In the genomic region with DNA sequence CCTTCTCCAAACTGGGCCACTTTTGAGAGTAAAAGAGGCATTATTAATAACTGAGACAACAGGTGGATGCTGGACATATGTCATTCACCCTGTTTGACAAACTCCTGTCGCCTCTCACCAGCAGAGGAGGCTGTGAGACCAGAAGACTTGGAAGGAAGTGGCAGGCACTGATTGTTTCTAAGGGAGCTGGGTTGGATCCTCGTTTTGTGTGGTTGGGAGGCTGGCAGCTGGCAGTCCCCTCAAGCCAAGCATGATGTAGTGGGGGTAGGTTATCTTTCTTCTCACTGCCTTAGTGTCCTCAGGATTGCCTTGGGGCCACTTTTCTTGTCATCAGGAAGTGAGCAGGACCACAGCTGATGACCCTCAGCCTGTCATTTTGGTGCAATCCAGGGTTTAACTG, we compare ENCODE assay signal across 8 cellular contexts.
A peak's percentile ranks its signal among the peaks of the same experiment; 100 is the strongest.
DNase-seq lines count a peak whose midpoint lies in the region; ATAC-seq and TF ChIP-seq lines count a peak whose summit lies in the region.

No MANE protein-coding gene starts in this region.

- peak; percentile 38 for TF ChIP-seq CTCF in MCF 10A (IDR thresholded peaks at IDR 0.05; ENCODE audit: unreplicated experiment)
- peak in 1 of 3 donors; percentile 49 for TF ChIP-seq CTCF in breast epithelium (IDR thresholded peaks at IDR 0.05)
- peak; percentile 72 for TF ChIP-seq CTCF in PC-3 (conservative IDR thresholded peaks at IDR 0.05; ENCODE audit: low read depth, low read length)
- TF ChIP-seq CTCF in left ventricle myocardium inferior (IDR thresholded peaks at IDR 0.05; ENCODE audit: borderline replicate concordance) = peak; percentile 61
- TF ChIP-seq CTCF in upper lobe of right lung (IDR thresholded peaks at IDR 0.05) = peak; percentile 50

- no peaks in the 10 kb centered on the region for H3K9me2 ChIP-seq in PC-3 (replicated peaks; ENCODE audit: low read length)

- intact Hi-C loops in MCF 10A (cut with micrococcal nuclease) (loop anchor here (1.0 kb wide), 4 partner anchors 49 to 470 kb away; no protein-coding TSS in a partner anchor), breast epithelium (cut with DNase I; ENCODE audit: low total_unique reads) (no loop called here), PC-3 (cut with micrococcal nuclease) (loop anchor here (5.0 kb wide), 1 partner anchor 182 kb away; no protein-coding TSS in a partner anchor), left ventricle myocardium inferior (cut with micrococcal nuclease) (no loop called here), upper lobe of right lung (cut with DNase I) (no loop called here)

- peak; percentile 68 for DNase-seq in MCF 10A (ENCODE audit: unreplicated experiment)
- no peak for DNase-seq in breast epithelium (ENCODE audit: low spot score in 2 of 2)
- DNase-seq in PC-3 = peak; percentile 66
- no peak for DNase-seq in left ventricle myocardium inferior
- DNase-seq in upper lobe of right lung = no peak
- no peak for DNase-seq in SKM-1 (lab: John Stamatoyannopoulos, UW; ENCODE audit: unreplicated experiment)
- no peak for DNase-seq in CD8-positive, alpha-beta memory T cell

- no peaks in the 10 kb centered on the region for H4K20me1 ChIP-seq in PC-3 (ENCODE audit: low read length)

- no peaks in the 10 kb centered on the region for H3K36me3 Mint-ChIP-seq in MCF 10A (ENCODE audit: insufficient read depth, unreplicated experiment)
- no peaks in the 10 kb centered on the region for H3K36me3 Mint-ChIP-seq in CD8-positive, alpha-beta memory T cell

- H3K9ac ChIP-seq in PC-3 (ENCODE audit: low read length) = no peak overlapping the region

- no peak overlapping the region for H3K27ac ChIP-seq in breast epithelium
- H3K27ac ChIP-seq in PC-3 (ENCODE audit: low read length) = no peak overlapping the region
- H3K27ac ChIP-seq in left ventricle myocardium inferior (replicated peaks) = no peak overlapping the region
- H3K27ac ChIP-seq in upper lobe of right lung = peak overlapping the region; percentile 20
- no peak overlapping the region for H3K27ac ChIP-seq in CD8-positive, alpha-beta memory T cell (ENCODE audit: low read depth, low read length)

- H3K36me3 ChIP-seq in breast epithelium (no peaks in the 10 kb centered on the region), PC-3 (ENCODE audit: low read depth, low read length) (no peaks in the 10 kb centered on the region), left ventricle myocardium inferior (no peaks in the 10 kb centered on the region), upper lobe of right lung (no peaks in the 10 kb centered on the region)
- H3K36me3 ChIP-seq in CD8-positive, alpha-beta memory T cell (ENCODE audit: insufficient read depth, low read length) = no peaks in the 10 kb centered on the region

- H3K4me2 ChIP-seq in PC-3 (ENCODE audit: low read length) = no peak overlapping the region

- no peaks in the 10 kb centered on the region for H3K27me3 Mint-ChIP-seq in MCF 10A (ENCODE audit: insufficient read depth, unreplicated experiment)
- H3K27me3 Mint-ChIP-seq in CD8-positive, alpha-beta memory T cell = peaks cover 6 to 8% of the 10 kb centered on the region in 2 donors

- no peak overlapping the region for H3K27ac Mint-ChIP-seq in MCF 10A (ENCODE audit: low read depth, unreplicated experiment)
- H3K27ac Mint-ChIP-seq in CD8-positive, alpha-beta memory T cell = peak overlapping the region in 1 of 8 donors; percentile 84

- H3K79me2 ChIP-seq in PC-3 (ENCODE audit: low read length) = no peaks in the 10 kb centered on the region

- CTCF ChIA-PET in MCF 10A (lab: Yijun Ruan, JAX) (interaction anchor here (0.7 to 5.2 kb wide), 19 partner anchors 8 to 550 kb away, joined by 3 to 47 read pairs (median 4); no protein-coding TSS in a partner anchor), PC-3 (lab: Charles Lee) (interaction anchor here (0.6 to 1.3 kb wide), 2 partner anchors 48 to 182 kb away, joined by 4 to 5 read pairs; no protein-coding TSS in a partner anchor)
- CTCF ChIA-PET in CD8-positive, alpha-beta memory T cell (lab: Charles Lee) = interaction anchor here (0.7 kb wide), 1 partner anchor 48 kb away, joined by 3 read pairs; no protein-coding TSS in a partner anchor

- BruUV-seq in MCF 10A (replicated peaks; lab: Mats Ljungman, UMichigan) (no TSS peak), PC-3 (replicated peaks; lab: Mats Ljungman, UMichigan) (no TSS peak)

- H3K9me3 Mint-ChIP-seq in MCF 10A (ENCODE audit: unreplicated experiment) = no peaks in the 10 kb centered on the region
- H3K9me3 Mint-ChIP-seq in CD8-positive, alpha-beta memory T cell = no peaks in the 10 kb centered on the region

- no peaks in the 10 kb centered on the region for H3F3A ChIP-seq in PC-3 (ENCODE audit: low read length, unreplicated experiment)

- H3K4me1 Mint-ChIP-seq in MCF 10A (ENCODE audit: insufficient read depth, unreplicated experiment) = peaks cover 26% of the 10 kb centered on the region
- H3K4me1 Mint-ChIP-seq in CD8-positive, alpha-beta memory T cell = no peaks in the 10 kb centered on the region

- H3K4me3 ChIP-seq in breast epithelium (no peak overlapping the region), PC-3 (ENCODE audit: low read length) (no peak overlapping the region), left ventricle myocardium inferior (no peak overlapping the region), upper lobe of right lung (no peak overlapping the region)
- H3K4me3 ChIP-seq in CD8-positive, alpha-beta memory T cell (ENCODE audit: low read length) = no peak overlapping the region

- H3K4me3 Mint-ChIP-seq in MCF 10A (ENCODE audit: unreplicated experiment) = no peak overlapping the region
- H3K4me3 Mint-ChIP-seq in CD8-positive, alpha-beta memory T cell = no peak overlapping the region

- no peaks in the 10 kb centered on the region for H3K9me3 ChIP-seq in breast epithelium
- no peaks in the 10 kb centered on the region for H3K9me3 ChIP-seq in PC-3 (ENCODE audit: low read length)
- H3K9me3 ChIP-seq in left ventricle myocardium inferior (replicated peaks) = no peaks in the 10 kb centered on the region
- H3K9me3 ChIP-seq in upper lobe of right lung = no peaks in the 10 kb centered on the region
- H3K9me3 ChIP-seq in CD8-positive, alpha-beta memory T cell (ENCODE audit: low read length) = no peaks in the 10 kb centered on the region

- H3K4me1 ChIP-seq in breast epithelium (no peaks in the 10 kb centered on the region), PC-3 (ENCODE audit: insufficient read depth, low read length) (peaks cover 15% of the 10 kb centered on the region), left ventricle myocardium inferior (peaks cover 30% of the 10 kb centered on the region), upper lobe of right lung (peaks cover 24% of the 10 kb centered on the region)
- H3K4me1 ChIP-seq in CD8-positive, alpha-beta memory T cell (ENCODE audit: insufficient read depth, low read length) = no peaks in the 10 kb centered on the region

- H3K27me3 ChIP-seq in breast epithelium = no peaks in the 10 kb centered on the region
- 0 out of 2 replicates have a peak, but pooled peaks cover 3% of the 10 kb centered on the region for H3K27me3 ChIP-seq in PC-3 (ENCODE audit: low read length)
- H3K27me3 ChIP-seq in left ventricle myocardium inferior (ENCODE audit: low read depth) = no peaks in the 10 kb centered on the region
- H3K27me3 ChIP-seq in upper lobe of right lung = no peaks in the 10 kb centered on the region
- H3K27me3 ChIP-seq in CD8-positive, alpha-beta memory T cell (ENCODE audit: insufficient read depth, low read length, poor library complexity, severe bottlenecking) = no peaks in the 10 kb centered on the region

- no peak overlapping the region for H2AFZ ChIP-seq in PC-3 (ENCODE audit: low read length)

- TF ChIP-seq POLR2A in breast epithelium (IDR thresholded peaks at IDR 0.05) = no peak

- POLR2A ChIA-PET in MCF 10A (lab: Yijun Ruan, JAX) (interaction anchor here (0.8 to 1.3 kb wide), 5 partner anchors 9 to 113 kb away, joined by 3 to 5 read pairs (median 3); no protein-coding TSS in a partner anchor), PC-3 (lab: Charles Lee; ENCODE audit: unreplicated experiment) (no interaction called here)
- POLR2A ChIA-PET in CD8-positive, alpha-beta memory T cell (lab: Charles Lee) = no interaction called here

- no peak for ATAC-seq in PC-3
- ATAC-seq in upper lobe of right lung = peak; percentile 84
- ATAC-seq in GM21447 (IDR thresholded peaks at IDR 0.05; ENCODE audit: unreplicated experiment) = no peak

Comparison
In these comparisons a context has a peak if more than half of its experiments do, and no peak if none do; other contexts are left out.
1. DNase-seq: peak in MCF 10A (single experiment) and PC-3 (single experiment); none in breast epithelium (0 of 2), left ventricle myocardium inferior (single experiment), upper lobe of right lung (single experiment), SKM-1 (single experiment) and CD8-positive, alpha-beta memory T cell (0 of 5).
2. intact Hi-C loops: an anchor here in MCF 10A (1.0 kb wide) and PC-3 (5.0 kb wide); none called in breast epithelium, left ventricle myocardium inferior and upper lobe of right lung.